ENCODE assay signal across 13 cellular contexts in the genomic region with DNA sequence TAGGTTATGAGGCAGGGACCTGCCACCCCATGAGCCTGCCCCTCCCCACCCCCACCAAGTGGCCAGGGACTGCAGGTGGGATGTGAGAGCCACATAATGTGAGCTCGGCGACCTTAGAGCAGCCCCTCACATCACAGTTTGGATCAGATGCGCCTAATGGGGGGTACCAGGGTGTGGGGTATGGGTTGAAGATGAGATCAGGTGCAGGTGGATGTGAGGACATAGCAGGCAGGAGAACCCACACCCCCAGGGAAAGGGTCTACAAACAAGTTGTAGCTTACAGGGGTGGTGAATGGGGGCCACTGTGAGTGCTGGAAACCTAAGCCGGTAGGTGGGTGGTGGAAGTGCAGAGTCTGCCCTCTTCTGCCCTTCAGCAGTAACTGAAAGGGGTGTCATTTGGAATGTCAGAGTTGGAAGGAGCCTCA.
DNase-seq lines count a peak whose midpoint lies in the region; ATAC-seq and TF ChIP-seq lines count a peak whose summit lies in the region.
"Had no signal": no experiment of that assay in that cellular context is flagged by ENCODE, and none has a peak within 500 bp of the region (broad histone marks: within the 10 kb centered on the region; RNA-seq: fewer than 3 reads in every experiment).

No MANE protein-coding gene starts in this region.

- H3K4me1 Mint-ChIP-seq in Calu3 (ENCODE audit: low read depth, unreplicated experiment) (peaks cover 9% of the 10 kb centered on the region), naive B cell (peaks cover 20 to 35% (median 23%) of the 10 kb centered on the region in 3 donors)

- no peaks in the 10 kb centered on the region; the same call in 1 of the 2 replicates for H3K27me3 ChIP-seq in Karpas-422 (ENCODE audit: low read length)

- no peak overlapping the region for H3K4me3 ChIP-seq in Karpas-422 (ENCODE audit: low read length)

- H3K36me3 Mint-ChIP-seq in Calu3 (ENCODE audit: insufficient read depth, unreplicated experiment) (no peaks in the 10 kb centered on the region), naive B cell (no peaks in the 10 kb centered on the region)

- no peak overlapping the region for H3K4me3 Mint-ChIP-seq in Calu3 (ENCODE audit: low read depth, unreplicated experiment)
- peak overlapping the region in 1 of 8 donors; percentile 61 for H3K4me3 Mint-ChIP-seq in naive B cell
- H3K4me3 Mint-ChIP-seq: activated T-cell treated with anti-CD3 and anti-CD28 coated beads, Interleukin-2, amount 50 U/mL, for 4 hours; dendritic cell treated with granulocyte-macrophage colony-stimulating factor and Interleukin-4, amounts not matched to agents 40 ng/mL and 50 ng/mL, for 4 days; T-helper 17 cell had no signal

- H3K79me2 ChIP-seq in Karpas-422 (ENCODE audit: low read length): no peaks in the 10 kb centered on the region

- no peak overlapping the region for H3K27ac Mint-ChIP-seq in Calu3 (ENCODE audit: unreplicated experiment)
- H3K27ac Mint-ChIP-seq in naive B cell: peak overlapping the region in 5 of 6 donors; percentile 7 to 79 (median 47)
- H3K27ac Mint-ChIP-seq: dendritic cell treated with granulocyte-macrophage colony-stimulating factor and Interleukin-4, amounts not matched to agents 40 ng/mL and 50 ng/mL, for 4 days had no signal

- no peak overlapping the region for H2AFZ ChIP-seq in Karpas-422 (ENCODE audit: low read length)

- no peak overlapping the region for H3K9ac ChIP-seq in Karpas-422 (ENCODE audit: low read length)

- H3K9me3 ChIP-seq in Karpas-422 (ENCODE audit: low read length): no peaks in the 10 kb centered on the region

- no peaks in the 10 kb centered on the region for H3K36me3 ChIP-seq in Karpas-422 (ENCODE audit: insufficient read depth, low read length)

- DNase-seq in Calu3 (no peak), Karpas-422 (peak; percentile 40), astrocyte of the hippocampus (ENCODE audit: low read depth, low spot score) (peak; percentile 42), naive B cell (no peak), posterior vena cava (ENCODE audit: low spot score) (no peak), foreskin melanocyte (no peak), inferior parietal cortex (ENCODE audit: extremely low spot score) (no peak)
- DNase-seq: activated T-cell treated with anti-CD3 and anti-CD28 coated beads, Interleukin-2, amount 50 U/mL, for 4 hours; NCI-H1436 treated with DMSO at 0.1 percent for 48 hours; occipital lobe; T-helper 17 cell had no signal

- CTCF ChIA-PET in Calu3 (lab: Charles Lee): interaction anchor here (0.8 kb wide), 2 partner anchors 119 to 120 kb away, joined by 3 to 4 read pairs; no protein-coding TSS in a partner anchor

- H4K20me1 ChIP-seq in Karpas-422 (ENCODE audit: insufficient read depth, low read depth, low read length): no peaks in the 10 kb centered on the region

- no peak for ATAC-seq in naive B cell (ENCODE audit: low read depth in 2 of 2)
- ATAC-seq in HG02759 (IDR thresholded peaks at IDR 0.05; ENCODE audit: unreplicated experiment): no peak
- ATAC-seq: activated T-cell treated with anti-CD3 and anti-CD28 coated beads, Interleukin-2, amount 50 U/mL, for 4 hours; T-helper 17 cell had no signal

- TF ChIP-seq CTCF in Calu3 (IDR thresholded peaks at IDR 0.05; ENCODE audit: unreplicated experiment): peak; percentile 21

- no peaks in the 10 kb centered on the region for H3K9me2 ChIP-seq in Karpas-422 (replicated peaks; ENCODE audit: insufficient read depth, low read length)

- H3K9me3 Mint-ChIP-seq in Calu3 (ENCODE audit: low read depth, unreplicated experiment) (no peaks in the 10 kb centered on the region), naive B cell (no peaks in the 10 kb centered on the region)
- H3K9me3 Mint-ChIP-seq: activated T-cell treated with anti-CD3 and anti-CD28 coated beads, Interleukin-2, amount 50 U/mL, for 4 hours; dendritic cell treated with granulocyte-macrophage colony-stimulating factor and Interleukin-4, amounts not matched to agents 40 ng/mL and 50 ng/mL, for 4 days had no signal

- no peak overlapping the region for H3K4me2 ChIP-seq in Karpas-422 (ENCODE audit: low read depth, low read length, poor library complexity, severe bottlenecking)

- no peak overlapping the region for H3K27ac ChIP-seq in Karpas-422 (ENCODE audit: low read length)

- peaks cover 3% of the 10 kb centered on the region for H3K4me1 ChIP-seq in Karpas-422 (ENCODE audit: low read length)

- H3K27me3 Mint-ChIP-seq in Calu3 (ENCODE audit: unreplicated experiment) (peaks cover 80% of the 10 kb centered on the region), naive B cell (peaks cover 0 to 8% (median 0%) of the 10 kb centered on the region in 3 donors)

- intact Hi-C loops in Calu3 (cut with micrococcal nuclease; ENCODE audit: unreplicated experiment) (loop anchor here (2.0 to 10.0 kb wide), 3 partner anchors 202 to 418 kb away; no protein-coding TSS in a partner anchor), posterior vena cava (cut with DNase I) (loop anchor here (5.0 to 10.0 kb wide), 4 partner anchors 90 to 368 kb away; a partner anchor contains a TSS)

- BruUV-seq in Calu3 (replicated peaks; lab: Mats Ljungman, UMichigan): no TSS peak

Comparison
In these comparisons a context has a peak if more than half of its experiments do, and no peak if none do; other contexts are left out.
1. DNase-seq: peak in Karpas-422 (single experiment) and astrocyte of the hippocampus (single experiment); none in Calu3 (single experiment), naive B cell (single experiment), posterior vena cava (single experiment), foreskin melanocyte (single experiment) and inferior parietal cortex (single experiment).